In the genomic region with DNA sequence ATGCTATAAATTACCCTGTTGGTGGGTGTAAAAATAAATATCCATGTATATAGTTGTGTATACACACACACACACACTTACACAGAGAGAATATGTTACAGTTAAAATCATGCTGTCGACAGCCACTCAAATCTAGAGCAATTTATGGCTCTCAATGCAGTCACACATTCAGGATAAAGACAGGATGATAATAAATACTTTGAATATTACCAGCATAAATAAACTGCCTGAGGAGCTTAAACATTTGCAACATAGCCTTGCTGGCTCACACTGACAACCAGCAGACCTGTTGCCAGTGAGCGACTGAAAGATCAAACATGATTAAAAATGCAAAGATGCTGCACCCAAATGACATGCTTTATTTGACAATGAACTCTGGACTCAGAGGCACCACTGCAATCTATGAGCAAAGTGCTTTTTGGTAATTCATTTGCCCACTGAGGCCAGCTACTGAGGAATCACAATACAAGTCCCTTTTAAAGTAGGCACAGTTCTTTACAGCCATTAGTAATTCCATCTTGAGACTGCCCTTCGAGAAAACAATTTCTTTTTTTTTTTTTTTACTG, we compare ENCODE assay signal across 24 cellular contexts.
"Had no signal": no experiment of that assay in that cellular context is flagged by ENCODE, and none has a peak within 500 bp of the region (broad histone marks: within the 10 kb centered on the region; RNA-seq: fewer than 3 reads in every experiment).

No MANE protein-coding gene starts in this region.

- H3K27ac ChIP-seq: lower lobe of right lung, pancreas, prostate gland, sigmoid colon, thoracic aorta, upper lobe of left lung, vagina had no signal

- DNase-seq: activated B cell treated with CpG ODN at 0.5 μM for 24 hours; activated CD4-positive, alpha-beta T cell treated with anti-CD3 and anti-CD28 coated beads, Interleukin-2, amount 50 U/mL, for 1 hour; activated CD8-positive, alpha-beta T cell treated with anti-CD3 and anti-CD28 coated beads for 36 hours; activated naive CD4-positive, alpha-beta T cell; activated T-cell treated with anti-CD3 and anti-CD28 coated beads, Interleukin-2, amount 50 U/mL, for 72 hours; endodermal cell; foreskin fibroblast; head of caudate nucleus; hypothalamus; immature natural killer cell; kidney; left colon; lower lobe of right lung; mesenchymal stem cell; natural killer cell; pancreas; retina; sigmoid colon; small intestine; stimulated activated CD4-positive, alpha-beta T cell treated with anti-CD3 and anti-CD28 coated beads, Interleukin-4, amount 100 ng/mL, for 24 hours; upper lobe of left lung had no signal

- H3K27me3 ChIP-seq: pancreas, sigmoid colon, upper lobe of left lung, vagina had no signal

- H3K9me3 ChIP-seq: lower lobe of right lung, pancreas, prostate gland, sigmoid colon, thoracic aorta, upper lobe of left lung, vagina had no signal

- H3K4me1 ChIP-seq: lower lobe of right lung, pancreas, prostate gland, sigmoid colon, upper lobe of left lung, vagina had no signal

- H3K4me3 ChIP-seq: lower lobe of right lung, pancreas, prostate gland, sigmoid colon, thoracic aorta, upper lobe of left lung, vagina had no signal

- H3K36me3 ChIP-seq: lower lobe of right lung, pancreas, prostate gland, sigmoid colon, thoracic aorta, upper lobe of left lung, vagina had no signal
